ENCODE assay signal across 33 cellular contexts in the genomic region with DNA sequence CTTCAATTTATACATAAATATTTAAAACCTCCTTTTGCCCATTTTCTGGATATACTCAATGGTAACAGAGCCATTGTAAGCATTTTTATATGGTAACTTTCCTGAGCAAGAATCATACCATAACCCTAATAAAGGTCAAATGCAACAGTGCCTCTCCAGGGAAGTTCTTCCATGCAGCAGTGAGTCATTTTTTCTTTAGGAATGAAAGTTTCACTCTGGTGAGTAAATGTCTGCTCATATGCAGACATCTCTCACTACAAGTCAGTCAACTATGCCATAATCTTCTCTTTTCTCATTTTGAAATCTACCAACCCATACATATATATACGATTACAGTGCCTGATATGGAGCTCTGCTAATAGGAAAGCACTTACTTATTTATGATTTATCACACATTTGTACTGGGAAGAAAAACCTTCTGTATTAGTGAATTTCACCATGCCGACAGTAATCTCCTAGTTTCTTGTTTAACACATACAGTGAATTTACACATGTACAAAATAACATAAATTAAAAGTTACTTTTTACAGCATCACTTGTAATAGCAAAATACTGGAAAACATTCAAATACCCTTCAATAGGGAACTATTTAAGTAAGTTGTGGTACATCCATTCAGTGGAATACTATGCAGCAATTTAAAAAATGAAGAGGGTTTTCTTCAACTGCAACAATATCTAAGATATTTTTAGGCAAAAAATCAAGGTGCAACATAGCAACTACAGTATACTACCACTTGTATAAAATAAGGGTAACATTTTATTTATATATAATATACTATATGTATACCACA. TPM values are rescaled to one million over a fixed set of nuclear protein-coding genes. Genes with fewer than 3 reads are reported as not detected.
DNase-seq lines count a peak whose midpoint lies in the region; ATAC-seq, FAIRE-seq and TF ChIP-seq lines count a peak whose summit lies in the region.
"Had no signal": no experiment of that assay in that cellular context is flagged by ENCODE, and none has a peak within 500 bp of the region (broad histone marks: within the 10 kb centered on the region; RNA-seq: fewer than 3 reads in every experiment).

No MANE protein-coding gene starts in this region.

- DNase-seq in AG10803 (ENCODE audit: low read depth) (peak; percentile 6), astrocyte (ENCODE audit: low read depth) (no peak), foreskin fibroblast (peak; percentile 6 to 43), GM13976 (ENCODE audit: low spot score) (no peak), RPMI8226 (no peak)
- no peak for DNase-seq in stimulated activated CD4-positive, alpha-beta T cell treated with anti-CD3 and anti-CD28 coated beads, Interleukin-2, amount 100 ng/mL, for 24 hours
- no peak for DNase-seq in activated CD4-positive, alpha-beta T cell treated with anti-CD3 and anti-CD28 coated beads for 36 hours
- DNase-seq: activated CD4-positive, alpha-beta T cell treated with anti-CD3 and anti-CD28 coated beads, Interleukin-2, amount 10 ng/mL, durations not matched to agents 7 days and 5 days; activated effector memory CD4-positive, alpha-beta T cell treated with Interleukin-2 at 50 U/mL for 16 hours; anterior cingulate cortex; DND-41; effector CD8-positive, alpha-beta T cell; erythroblast; hippocampal formation; left cardiac atrium; NCI-H146; NCI-H82; occipital lobe; psoas muscle; sigmoid colon; SJCRH30; stimulated activated CD4-positive, alpha-beta T cell treated with anti-CD3 and anti-CD28 coated beads, Interleukin-4, amount 100 ng/mL, for 4 hours; substantia nigra; T-cell had no signal

- no peak overlapping the region for H3K27ac ChIP-seq in HEK293 (ENCODE audit: extremely low read depth, low read depth, low read length)
- H3K27ac ChIP-seq in astrocyte (ENCODE audit: low read depth, low read length): no peak overlapping the region
- H3K27ac ChIP-seq: cardiac muscle cell, coronary artery, gastroesophageal sphincter, psoas muscle, sigmoid colon, SJCRH30 had no signal

- H3K36me3 Mint-ChIP-seq in astrocyte (ENCODE audit: low read depth, unreplicated experiment): peaks cover 2% of the 10 kb centered on the region
- H3K36me3 Mint-ChIP-seq in activated CD4-positive, alpha-beta T cell treated with anti-CD3 and anti-CD28 coated beads for 36 hours (ENCODE audit: low read depth): no peaks in the 10 kb centered on the region
- H3K36me3 Mint-ChIP-seq: activated naive CD4-positive, alpha-beta T cell treated with anti-CD3 and anti-CD28 coated beads, Interleukin-2, amount 50 U/mL, for 72 hours; T-cell; type B pancreatic cell had no signal

- H3K27me3 ChIP-seq in astrocyte (ENCODE audit: insufficient read depth, low read length): no peaks in the 10 kb centered on the region
- H3K27me3 ChIP-seq: cardiac muscle cell, gastroesophageal sphincter, sigmoid colon, SJCRH30 had no signal

- H3K36me3 ChIP-seq in HEK293 (ENCODE audit: control insufficient read depth in 2 of 2, insufficient read depth in 1 of 2, low read length in 2 of 2) (no peaks in the 10 kb centered on the region), astrocyte (ENCODE audit: insufficient read depth, low read length) (no peaks in the 10 kb centered on the region)
- H3K36me3 ChIP-seq: cardiac muscle cell, gastroesophageal sphincter, sigmoid colon, SJCRH30 had no signal

- no peaks in the 10 kb centered on the region for H3K79me2 ChIP-seq in astrocyte (ENCODE audit: insufficient read depth, low read length)

- CTCF ChIA-PET in HEK293 (lab: Yijun Ruan, JAX): interaction anchor here (0.7 to 1.7 kb wide), 2 partner anchors 10 to 729 kb away, joined by 3 to 10 read pairs; no protein-coding TSS in a partner anchor
- CTCF ChIA-PET in activated CD4-positive, alpha-beta T cell treated with anti-CD3 and anti-CD28 coated beads for 36 hours (lab: Charles Lee): interaction anchor here (0.6 to 1.0 kb wide), 2 partner anchors 38 to 315 kb away, joined by 3 read pairs; no protein-coding TSS in a partner anchor

- no peak overlapping the region for H3K4me2 ChIP-seq in astrocyte (ENCODE audit: low read length)

- H3K4me3 Mint-ChIP-seq in astrocyte (ENCODE audit: unreplicated experiment): no peak overlapping the region
- no peak overlapping the region for H3K4me3 Mint-ChIP-seq in activated CD4-positive, alpha-beta T cell treated with anti-CD3 and anti-CD28 coated beads for 36 hours
- H3K4me3 Mint-ChIP-seq: activated CD4-positive, alpha-beta T cell treated with anti-CD3 and anti-CD28 coated beads, Interleukin-2, amount 10 ng/mL, durations not matched to agents 7 days and 5 days; natural killer cell treated with Interleukin-12 subunit alpha and Interleukin-12 subunit beta and Interleukin-15 and Interleukin-18, amount 100 ng/mL, for 72 hours; T-cell; type B pancreatic cell had no signal

- no peak for ATAC-seq in activated CD4-positive, alpha-beta T cell treated with anti-CD3 and anti-CD28 coated beads for 36 hours
- ATAC-seq: activated naive CD4-positive, alpha-beta T cell treated with anti-CD3 and anti-CD28 coated beads, Interleukin-2, amount 50 U/mL, for 72 hours; gastroesophageal sphincter; left cardiac atrium; natural killer cell treated with Interleukin-12 subunit alpha and Interleukin-12 subunit beta and Interleukin-15 and Interleukin-18, amount 100 ng/mL, for 72 hours; psoas muscle; T-cell had no signal

- H3K27ac Mint-ChIP-seq in astrocyte (ENCODE audit: unreplicated experiment): no peak overlapping the region
- H3K27ac Mint-ChIP-seq in activated CD4-positive, alpha-beta T cell treated with anti-CD3 and anti-CD28 coated beads for 36 hours: no peak overlapping the region
- H3K27ac Mint-ChIP-seq: activated CD4-positive, alpha-beta T cell treated with anti-CD3 and anti-CD28 coated beads, Interleukin-2, amount 10 ng/mL, durations not matched to agents 7 days and 5 days; activated naive CD4-positive, alpha-beta T cell treated with anti-CD3 and anti-CD28 coated beads, Interleukin-2, amount 50 U/mL, for 72 hours; natural killer cell treated with Interleukin-12 subunit alpha and Interleukin-12 subunit beta and Interleukin-15 and Interleukin-18, amount 100 ng/mL, for 72 hours; T-cell; type B pancreatic cell had no signal

- TF ChIP-seq CTCF in AG10803 (conservative IDR thresholded peaks at IDR 0.05; ENCODE audit: low read length) (no peak), HEK293 (tag by site-specific recombination; IDR thresholded peaks at IDR 0.05) (no peak), astrocyte (IDR thresholded peaks at IDR 0.05; ENCODE audit: insufficient read depth, low read depth, low read length) (no peak), foreskin fibroblast (IDR thresholded peaks at IDR 0.05; ENCODE audit: low read depth, low read length) (no peak), GM13976 (IDR thresholded peaks at IDR 0.05; ENCODE audit: borderline replicate concordance, control extremely low read depth, extremely low read depth, insufficient read depth, missing control alignments) (no peak)

- in situ Hi-C loops in GM13976 (cut with MboI; ENCODE audit: low sequenced_read_pairs, unreplicated experiment): no loop called here

- no peaks in the 10 kb centered on the region for H3K27me3 Mint-ChIP-seq in astrocyte (ENCODE audit: low read depth, unreplicated experiment)
- peaks cover 12% of the 10 kb centered on the region for H3K27me3 Mint-ChIP-seq in activated CD4-positive, alpha-beta T cell treated with anti-CD3 and anti-CD28 coated beads for 36 hours
- H3K27me3 Mint-ChIP-seq: type B pancreatic cell had no signal

- no peaks in the 10 kb centered on the region for H3K4me1 Mint-ChIP-seq in astrocyte (ENCODE audit: low read depth, unreplicated experiment)
- no peaks in the 10 kb centered on the region for H3K4me1 Mint-ChIP-seq in activated CD4-positive, alpha-beta T cell treated with anti-CD3 and anti-CD28 coated beads for 36 hours
- H3K4me1 Mint-ChIP-seq: activated CD4-positive, alpha-beta T cell treated with anti-CD3 and anti-CD28 coated beads, Interleukin-2, amount 10 ng/mL, durations not matched to agents 7 days and 5 days; T-cell had no signal

- intact Hi-C loops in activated CD4-positive, alpha-beta T cell treated with anti-CD3 and anti-CD28 coated beads for 36 hours (cut with DNase I, micrococcal nuclease): no loop called here

- H3K4me3 ChIP-seq in AG10803 (ENCODE audit: low read length): no peak overlapping the region
- H3K4me3 ChIP-seq in HEK293 (ENCODE audit: low read depth, low read length): no peak overlapping the region
- no peak overlapping the region for H3K4me3 ChIP-seq in astrocyte (ENCODE audit: insufficient read depth, low read depth, low read length)
- no peak overlapping the region for H3K4me3 ChIP-seq in foreskin fibroblast (ENCODE audit: low read depth in 1 of 2, low read length in 2 of 2)
- H3K4me3 ChIP-seq: cardiac muscle cell, coronary artery, gastroesophageal sphincter, lung, psoas muscle, sigmoid colon, SJCRH30 had no signal

- no peaks in the 10 kb centered on the region for H3K9me3 Mint-ChIP-seq in astrocyte (ENCODE audit: unreplicated experiment)
- H3K9me3 Mint-ChIP-seq in activated CD4-positive, alpha-beta T cell treated with anti-CD3 and anti-CD28 coated beads for 36 hours (ENCODE audit: low read depth): peaks cover 5% of the 10 kb centered on the region
- H3K9me3 Mint-ChIP-seq: activated CD4-positive, alpha-beta T cell treated with anti-CD3 and anti-CD28 coated beads, Interleukin-2, amount 10 ng/mL, durations not matched to agents 7 days and 5 days; type B pancreatic cell had no signal

- H2AFZ ChIP-seq in astrocyte (ENCODE audit: low read depth, low read length): no peak overlapping the region

- peak; percentile 71 for FAIRE-seq in astrocyte (lab: Jason Lieb, UNC)
- FAIRE-seq: RCC 7860 had no signal

- H3K9ac ChIP-seq in astrocyte (ENCODE audit: low read length): no peak overlapping the region

- no peaks in the 10 kb centered on the region for H3K9me3 ChIP-seq in HEK293 (ENCODE audit: control insufficient read depth, insufficient read depth, low read depth, low read length)
- no peaks in the 10 kb centered on the region for H3K9me3 ChIP-seq in astrocyte (ENCODE audit: insufficient read depth, low read depth, low read length)

- POLR2A ChIA-PET in HEK293 (lab: Yijun Ruan, JAX): no interaction called here
- POLR2A ChIA-PET in activated CD4-positive, alpha-beta T cell treated with anti-CD3 and anti-CD28 coated beads for 36 hours (lab: Charles Lee): no interaction called here

- H3K4me1 ChIP-seq in HEK293 (ENCODE audit: control insufficient read depth, insufficient read depth, low read length): no peaks in the 10 kb centered on the region
- no peaks in the 10 kb centered on the region for H3K4me1 ChIP-seq in astrocyte (ENCODE audit: insufficient read depth, low read length)
- H3K4me1 ChIP-seq: gastroesophageal sphincter, psoas muscle, sigmoid colon, SJCRH30 had no signal

- H4K20me1 ChIP-seq in astrocyte (ENCODE audit: insufficient read depth, low read length): no peaks in the 10 kb centered on the region

TF ChIP-seq in HEK293, 187 proteins besides CTCF, POLR2A, EP300 and RAD21 (continues in another document):
- TF ChIP-seq ZNF660 (tag by site-specific recombination; IDR thresholded peaks at IDR 0.05): peak; percentile 76; the same call in 1 of the 2 replicates
- no peak for TF ChIP-seq ZNF157 (tag by site-specific recombination; IDR thresholded peaks at IDR 0.05)
- 0 out of 2 replicates have a peak, but pooled peaks have one; percentile 10 for TF ChIP-seq ZNF146 (tag by site-specific recombination; IDR thresholded peaks at IDR 0.05)
- TF ChIP-seq ZNF596 (tag by site-specific recombination; IDR thresholded peaks at IDR 0.05): no peak

RNA-seq across cellular contexts. Expression of gene STK33, which starts 16.0 kb away (rescaled TPM):
- 7.5 and 8.1 TPM in 2 replicates for total RNA-seq in astrocyte
- 1 to 10 TPM in 1 of 2 experiments, under 1 TPM in 1; 0.55 to 1.4 TPM for total RNA-seq in activated CD4-positive, alpha-beta T cell treated with anti-CD3 and anti-CD28 coated beads for 36 hours

Comparison
In these comparisons a context has a peak if more than half of its experiments do, and no peak if none do; other contexts are left out.
1. DNase-seq: peak in AG10803 (single experiment) and foreskin fibroblast (2 of 2); none in astrocyte (single experiment), GM13976 (single experiment), stimulated activated CD4-positive, alpha-beta T cell treated with anti-CD3 and anti-CD28 coated beads, Interleukin-2, amount 100 ng/mL, for 24 hours (0 of 2), RPMI8226 (single experiment) and activated CD4-positive, alpha-beta T cell treated with anti-CD3 and anti-CD28 coated beads for 36 hours (single experiment).